ENCODE assay signal across 17 cellular contexts in genomic region chr7:80082214-80082613, GRCh38. TPM values are rescaled to one million over a fixed set of nuclear protein-coding genes. Genes with fewer than 3 reads are reported as not detected.
DNase-seq lines count a peak whose midpoint lies in the region; ATAC-seq, FAIRE-seq and TF ChIP-seq lines count a peak whose summit lies in the region.
"Had no signal": no experiment of that assay in that cellular context is flagged by ENCODE, and none has a peak within 500 bp of the region (broad histone marks: within the 10 kb centered on the region; RNA-seq: fewer than 3 reads in every experiment).

No MANE protein-coding gene starts in this region.

- H3K4me3 ChIP-seq in IMR-90 (ENCODE audit: insufficient read depth, low read depth, low read length) = no peak overlapping the region
- H3K4me3 ChIP-seq in epithelial cell of esophagus (ENCODE audit: low read length) = no peak overlapping the region
- H3K4me3 ChIP-seq: BLaER1 treated with 17β-estradiol and CSF1 and Interleukin-3, amounts not matched to agents 10 nM and 100 nM had no signal

- CTCF ChIA-PET in IMR-90 (lab: Yijun Ruan, JAX) = no interaction called here

- H3K4me2 ChIP-seq in IMR-90 (ENCODE audit: low read depth, low read length) = no peak overlapping the region
- H3K4me2 ChIP-seq: BLaER1 treated with 17β-estradiol and CSF1 and Interleukin-3, amounts not matched to agents 10 nM and 100 nM had no signal

- DNase-seq in IMR-90 (peak; percentile 10), NCI-H69 (lab: John Stamatoyannopoulos, UW) (peak; percentile 29), epithelial cell of esophagus (ENCODE audit: low read depth) (peak; percentile 49), lung microvascular endothelial cell (ENCODE audit: low read depth in 2 of 2) (peak; percentile 84 to 90), GM12891 (ENCODE audit: insufficient read length, low spot score) (no peak), glomerular visceral epithelial cell (ENCODE audit: extremely low spot score) (no peak)
- no peak for DNase-seq in activated CD4-positive, alpha-beta T cell treated with anti-CD3 and anti-CD28 coated beads for 1 hour
- DNase-seq: ACHN; CD4-positive, CD25-positive, alpha-beta regulatory T cell; DMS53; GOT3; H9 had no signal

- no peak overlapping the region for H2AK9ac ChIP-seq in IMR-90 (replicated peaks; ENCODE audit: low read depth, low read length, poor library complexity)

- FAIRE-seq in GM12891 (lab: Jason Lieb, UNC) = no peak
- FAIRE-seq: GM18507, HepG2, HTR-8/SVneo had no signal

- no peaks in the 10 kb centered on the region for H3K9me3 ChIP-seq in IMR-90 (ENCODE audit: control insufficient read depth, insufficient read depth, low read length)

- no peak overlapping the region for H2BK15ac ChIP-seq in IMR-90 (ENCODE audit: low read depth, low read length)

- H4K5ac ChIP-seq in IMR-90 (ENCODE audit: low read depth, low read length) = no peak overlapping the region

- H3K14ac ChIP-seq in IMR-90 (replicated peaks; ENCODE audit: low read depth, low read length) = no peak overlapping the region

- H3K9ac ChIP-seq in IMR-90 (ENCODE audit: low read depth, low read length) = no peak overlapping the region
- H3K9ac ChIP-seq: BLaER1 treated with 17β-estradiol and CSF1 and Interleukin-3, amounts not matched to agents 10 nM and 100 nM had no signal

- H3K56ac ChIP-seq in IMR-90 (ENCODE audit: extremely low read depth, insufficient read depth, low read length) = no peak overlapping the region

- no peaks in the 10 kb centered on the region for H4K20me1 ChIP-seq in IMR-90 (ENCODE audit: insufficient read depth, low read length)
- H4K20me1 ChIP-seq: BLaER1 treated with 17β-estradiol and CSF1 and Interleukin-3, amounts not matched to agents 10 nM and 100 nM had no signal

- no peak for ATAC-seq in IMR-90 (ENCODE audit: low read depth)
- ATAC-seq in HG03095 (IDR thresholded peaks at IDR 0.05; ENCODE audit: unreplicated experiment) = no peak
- ATAC-seq: HepG2 had no signal

- H3K79me1 ChIP-seq in IMR-90 (ENCODE audit: low read depth in 1 of 2, low read length in 2 of 2) = no peaks in the 10 kb centered on the region

- no peak overlapping the region for H3K4ac ChIP-seq in IMR-90 (ENCODE audit: low read depth, low read length)

- no peak overlapping the region for H3K27ac ChIP-seq in IMR-90 (ENCODE audit: insufficient read depth, low read length)
- H3K27ac ChIP-seq: BLaER1 treated with 17β-estradiol and CSF1 and Interleukin-3, amounts not matched to agents 10 nM and 100 nM had no signal

- no peak overlapping the region for H2BK120ac ChIP-seq in IMR-90 (ENCODE audit: low read depth, low read length)

- H2AK5ac ChIP-seq in IMR-90 (ENCODE audit: low read depth, low read length) = no peak overlapping the region

- H3K4me1 ChIP-seq in IMR-90 (ENCODE audit: control insufficient read depth, insufficient read depth, low read length) = peaks cover 3% of the 10 kb centered on the region

- no peak overlapping the region for H4K8ac ChIP-seq in IMR-90 (ENCODE audit: low read depth in 2 of 2, low read length in 2 of 2)

- no peak for TF ChIP-seq CTCF in IMR-90 (conservative IDR thresholded peaks at IDR 0.05; ENCODE audit: low read depth, low read length)
- TF ChIP-seq CTCF in epithelial cell of esophagus (IDR thresholded peaks at IDR 0.05; ENCODE audit: insufficient read depth, low read depth, low read length, missing control alignments) = no peak

- no peaks in the 10 kb centered on the region for H3K36me3 ChIP-seq in IMR-90 (ENCODE audit: control insufficient read depth, insufficient read depth, low read length)
- H3K36me3 ChIP-seq: BLaER1 treated with 17β-estradiol and CSF1 and Interleukin-3, amounts not matched to agents 10 nM and 100 nM had no signal

- no peaks in the 10 kb centered on the region for H3K9me1 ChIP-seq in IMR-90 (ENCODE audit: insufficient read depth, low read length)

- no TSS peak for BruUV-seq in IMR-90 (replicated peaks; lab: Mats Ljungman, UMichigan)

- no peak for TF ChIP-seq RAD21 in IMR-90 (IDR thresholded peaks at IDR 0.05; ENCODE audit: low read length)

- intact Hi-C loops in IMR-90 (cut with micrococcal nuclease) = loop anchor here (10.0 kb wide), 1 partner anchor 573 kb away; no protein-coding TSS in a partner anchor

- H3K27me3 ChIP-seq in IMR-90 (ENCODE audit: control insufficient read depth, insufficient read depth, low read length) = no peaks in the 10 kb centered on the region
- H3K27me3 ChIP-seq: BLaER1 treated with 17β-estradiol and CSF1 and Interleukin-3, amounts not matched to agents 10 nM and 100 nM had no signal

- no peak overlapping the region for H2BK5ac ChIP-seq in IMR-90 (ENCODE audit: low read depth, low read length, poor library complexity, severe bottlenecking)

- H4K91ac ChIP-seq in IMR-90 (ENCODE audit: insufficient read depth, low read depth, low read length) = no peak overlapping the region

- in situ Hi-C loops in IMR-90 (cut with MboI; ENCODE audit: low sequenced_read_pairs) = loop anchor here (25.0 kb wide), 1 partner anchor 580 kb away; no protein-coding TSS in a partner anchor

- no peak overlapping the region for H3K23ac ChIP-seq in IMR-90 (ENCODE audit: low read depth, low read length)

- TF ChIP-seq POLR2A in IMR-90 (IDR thresholded peaks at IDR 0.05; ENCODE audit: low read depth, low read length) = no peak
- no peak for TF ChIP-seq POLR2A in GM12891 (IDR thresholded peaks at IDR 0.05; ENCODE audit: low read depth, low read length)

- dilution Hi-C loops in IMR-90 (cut with HindIII; ENCODE audit: low sequenced_read_pairs, unreplicated experiment) = no loop called here

- no peak overlapping the region for H2BK20ac ChIP-seq in IMR-90 (ENCODE audit: low read depth, low read length)

- POLR2A ChIA-PET in IMR-90 (lab: Charles Lee; ENCODE audit: unreplicated experiment) = no interaction called here

- H2AFZ ChIP-seq in IMR-90 (replicated peaks; ENCODE audit: low read length, poor library complexity) = no peak overlapping the region

- no peak overlapping the region for H3K18ac ChIP-seq in IMR-90 (ENCODE audit: low read depth, low read length)

TF ChIP-seq in IMR-90, 13 proteins besides CTCF, POLR2A, EP300 and RAD21 (continues in another document):
- TF ChIP-seq MAFK (IDR thresholded peaks at IDR 0.05; ENCODE audit: low read depth, low read length) (no peak), MAZ (IDR thresholded peaks at IDR 0.05; ENCODE audit: borderline replicate concordance, low read depth, low read length) (no peak), CHD1 (IDR thresholded peaks at IDR 0.05; ENCODE audit: low read depth, low read length) (no peak), FOS (IDR thresholded peaks at IDR 0.05; ENCODE audit: low read depth, low read length) (no peak), RFX5 (IDR thresholded peaks at IDR 0.05; ENCODE audit: low read depth, low read length) (no peak), RCOR1 (IDR thresholded peaks at IDR 0.05; ENCODE audit: insufficient replicate concordance, low read length) (no peak), NFE2L2 (IDR thresholded peaks at IDR 0.05; ENCODE audit: low read depth, low read length) (no peak), BHLHE40 (IDR thresholded peaks at IDR 0.05; ENCODE audit: low read depth, low read length) (no peak), MXI1 (IDR thresholded peaks at IDR 0.05; ENCODE audit: borderline replicate concordance, low read depth, low read length) (no peak), SMC3 (IDR thresholded peaks at IDR 0.05; ENCODE audit: low read depth, low read length) (no peak), USF2 (IDR thresholded peaks at IDR 0.05; ENCODE audit: low read depth, low read length) (no peak)

TF ChIP-seq in GM12891, 5 proteins besides CTCF, POLR2A, EP300 and RAD21:
- TF ChIP-seq SPI1 (IDR thresholded peaks at IDR 0.05; ENCODE audit: low read depth, low read length) = no peak
- TF ChIP-seq PAX5 (IDR thresholded peaks at IDR 0.05; ENCODE audit: insufficient read depth, low read length, severe bottlenecking) = no peak
- TF ChIP-seq TAF1 (IDR thresholded peaks at IDR 0.05; ENCODE audit: low read depth, low read length) = no peak
- TF ChIP-seq POLR2AphosphoS5 (IDR thresholded peaks at IDR 0.05; ENCODE audit: low read depth, low read length) = no peak
- no peak for TF ChIP-seq POU2F2 (IDR thresholded peaks at IDR 0.05; ENCODE audit: low read depth, low read length)

RNA-seq across cellular contexts. Expression of gene GNAI1, which starts 52.4 kb away (rescaled TPM):
- total RNA-seq in IMR-90 (2012; rRNA removed) (26.5 and 44.2 TPM in 2 replicates), lung microvascular endothelial cell (13.9 and 16.1 TPM in 2 replicates)
- polyA plus RNA-seq in IMR-90 (2012; rRNA removed) = 17.2 and 21.1 TPM in 2 replicates
- 5.6 and 5.7 TPM in 2 replicates for polyA plus RNA-seq in IMR-90 (2012; cell fraction: cytosol; rRNA removed)
- polyA plus RNA-seq in IMR-90 (2012; cell fraction: nucleus; rRNA removed; ENCODE audit: low replicate concordance) = 2.7 and 9.7 TPM in 2 replicates
- polyA plus RNA-seq in GM12891 (2012; ENCODE audit: low read depth, missing spikeins) = not detected

Comparison
In these comparisons a context has a peak if more than half of its experiments do, and no peak if none do; other contexts are left out.
1. DNase-seq: peak in IMR-90 (single experiment), NCI-H69 (single experiment), epithelial cell of esophagus (single experiment) and lung microvascular endothelial cell (2 of 2); none in GM12891 (single experiment), glomerular visceral epithelial cell (single experiment) and activated CD4-positive, alpha-beta T cell treated with anti-CD3 and anti-CD28 coated beads for 1 hour (single experiment).